10 cellular contexts compared by ENCODE assay signal in the genomic region with DNA sequence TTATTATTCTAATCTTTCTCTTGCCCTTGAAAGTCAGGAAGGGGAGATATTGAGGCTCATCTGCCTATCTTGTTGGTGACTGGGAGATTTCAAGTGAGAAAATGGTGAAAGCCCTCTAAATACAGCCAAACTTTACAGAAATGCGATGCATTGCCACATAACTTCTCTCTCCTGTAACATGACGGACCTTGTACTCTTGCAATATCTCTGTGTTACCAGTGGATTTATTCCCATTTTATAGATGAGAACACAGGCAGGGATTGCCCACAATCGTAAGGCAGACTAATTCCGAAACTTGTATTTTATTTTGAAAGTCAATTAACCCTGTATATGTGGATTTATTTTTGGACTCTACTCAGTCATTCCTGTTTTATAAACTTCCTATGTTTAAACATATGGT.
"Had no signal": no experiment of that assay in that cellular context is flagged by ENCODE, and none has a peak within 500 bp of the region (broad histone marks: within the 10 kb centered on the region; RNA-seq: fewer than 3 reads in every experiment).

No MANE protein-coding gene starts in this region.

- H3K9ac ChIP-seq: GM23248 had no signal

- ATAC-seq: HCT116, K562 had no signal

- DNase-seq: GM23248, GOT3, H7, HFFc6, IMR-90, KG1 had no signal

- H3K4me3 ChIP-seq: GM23248, HAP-1, K562 had no signal

- FAIRE-seq: K562 had no signal

- H3K36me3 ChIP-seq: HAP-1 had no signal

- H2AFZ ChIP-seq: GM23248 had no signal

- H3K4me1 ChIP-seq: HAP-1 had no signal

- H3K27ac ChIP-seq: GM23248, HL-60 had no signal

- H3K9me3 ChIP-seq: HAP-1 had no signal
